Comparison of ENCODE assay signal across 8 cellular contexts in genomic region chr2:143259368-143259958, GRCh38.
DNase-seq lines count a peak whose midpoint lies in the region; TF ChIP-seq lines count a peak whose summit lies in the region.

No MANE protein-coding gene starts in this region.

- TF ChIP-seq POLR2A in vagina (IDR thresholded peaks at IDR 0.05) = no peak

- peak overlapping the region; percentile 90 for H3K27ac Mint-ChIP-seq in activated naive CD4-positive, alpha-beta T cell treated with anti-CD3 and anti-CD28 coated beads for 36 hours

- peak overlapping the region; percentile 59 for H3K4me3 Mint-ChIP-seq in activated naive CD4-positive, alpha-beta T cell treated with anti-CD3 and anti-CD28 coated beads for 36 hours

- in situ Hi-C loops in SK-MEL-5 (cut with HindIII; ENCODE audit: low pct_unique_long_range_greater_than_20kb, low sequenced_read_pairs) = no loop called here

- H3K27me3 Mint-ChIP-seq in activated naive CD4-positive, alpha-beta T cell treated with anti-CD3 and anti-CD28 coated beads for 36 hours (ENCODE audit: low read depth) = no peaks in the 10 kb centered on the region

- no peaks in the 10 kb centered on the region for H3K9me3 ChIP-seq in vagina

- peaks cover 73% of the 10 kb centered on the region for H3K4me1 Mint-ChIP-seq in activated naive CD4-positive, alpha-beta T cell treated with anti-CD3 and anti-CD28 coated beads for 36 hours (ENCODE audit: low read depth)

- H3K36me3 ChIP-seq in vagina = no peaks in the 10 kb centered on the region

- DNase-seq in COR-L47 (lab: John Stamatoyannopoulos, UW) (peak; percentile 71), GM20000 (ENCODE audit: low spot score) (peak; percentile 29), SK-MEL-5 (ENCODE audit: low read depth, low spot score) (peak; percentile 71), germinal center (ENCODE audit: low spot score) (peak; percentile 23), posterior cingulate gyrus (peak in 7 of 10 donors; percentile 14 to 88 (median 56)), vagina (ENCODE audit: extremely low spot score in 2 of 2) (no peak)
- DNase-seq in activated naive CD4-positive, alpha-beta T cell treated with anti-CD3 and anti-CD28 coated beads for 36 hours = peak; percentile 89

- no peaks in the 10 kb centered on the region for H3K9me3 Mint-ChIP-seq in activated naive CD4-positive, alpha-beta T cell treated with anti-CD3 and anti-CD28 coated beads for 36 hours

- peaks cover 5% of the 10 kb centered on the region for H3K36me3 Mint-ChIP-seq in activated naive CD4-positive, alpha-beta T cell treated with anti-CD3 and anti-CD28 coated beads for 36 hours (ENCODE audit: low read depth)

- H3K27me3 ChIP-seq in vagina = no peaks in the 10 kb centered on the region

- peak; percentile 51 for TF ChIP-seq CTCF in GM20000 (IDR thresholded peaks at IDR 0.05; ENCODE audit: extremely low read depth, missing control alignments)
- peak; percentile 71 for TF ChIP-seq CTCF in LNCAP (IDR thresholded peaks at IDR 0.05)
- TF ChIP-seq CTCF in vagina (IDR thresholded peaks at IDR 0.05) = peak; percentile 57 to 62 (median 59)

- H3K4me1 ChIP-seq in vagina = peaks cover 14% of the 10 kb centered on the region

- CTCF ChIA-PET in activated naive CD4-positive, alpha-beta T cell treated with anti-CD3 and anti-CD28 coated beads for 36 hours (lab: Charles Lee) = interaction anchor here (0.6 to 7.9 kb wide), 40 partner anchors 12 to 884 kb away, joined by 3 to 128 read pairs (median 5); partner anchors contain the start of gene ARHGAP15

- no peak overlapping the region for H3K27ac ChIP-seq in vagina

- H3K4me3 ChIP-seq in vagina = peak overlapping the region in 1 of 2 donors; percentile 23

- intact Hi-C loops in activated naive CD4-positive, alpha-beta T cell treated with anti-CD3 and anti-CD28 coated beads for 36 hours (cut with micrococcal nuclease) = loop anchor here (1.0 to 10.0 kb wide), 10 partner anchors 37 to 1315 kb away; a partner anchor contains a TSS
- intact Hi-C loops in posterior cingulate gyrus (cut with DNase I) (loop anchor here (2.0 kb wide), 1 partner anchor 149 kb away; no protein-coding TSS in a partner anchor), vagina (cut with DNase I) (no loop called here)

Comparison
In these comparisons a context has a peak if more than half of its experiments do, and no peak if none do; other contexts are left out.
1. DNase-seq: peak in COR-L47 (single experiment), GM20000 (single experiment), SK-MEL-5 (single experiment), activated naive CD4-positive, alpha-beta T cell treated with anti-CD3 and anti-CD28 coated beads for 36 hours (single experiment), germinal center (single experiment) and posterior cingulate gyrus (7 of 10); none in vagina (0 of 2).
2. Peak in every context shown above with its lines, with median percentiles within 50 percentile points of each other: CTCF ChIP-seq.